ENCODE assay signal across 9 cellular contexts in genomic region chr5:127040779-127041520, GRCh38.
DNase-seq lines count a peak whose midpoint lies in the region; ATAC-seq and TF ChIP-seq lines count a peak whose summit lies in the region.
"Had no signal": no experiment of that assay in that cellular context is flagged by ENCODE, and none has a peak within 500 bp of the region (broad histone marks: within the 10 kb centered on the region; RNA-seq: fewer than 3 reads in every experiment).

No MANE protein-coding gene starts in this region.

- DNase-seq in NCI-H1105 treated with DMSO at 0.1 percent for 48 hours (lab: John Stamatoyannopoulos, UW) (peak; percentile 76), astrocyte of the hippocampus (ENCODE audit: low read depth, low spot score) (peak; percentile 11), iPS-NIHi11 (ENCODE audit: low spot score) (peak; percentile 26)
- DNase-seq: SHP77 treated with DMSO at 0.1 percent for 48 hours had no signal

- ATAC-seq in HG03095 (IDR thresholded peaks at IDR 0.05; ENCODE audit: unreplicated experiment) (no peak), GM21825 (IDR thresholded peaks at IDR 0.05; ENCODE audit: unreplicated experiment) (no peak), HG02870 (IDR thresholded peaks at IDR 0.05; ENCODE audit: unreplicated experiment) (no peak), HG02759 (IDR thresholded peaks at IDR 0.05; ENCODE audit: unreplicated experiment) (no peak)

- no peak for TF ChIP-seq CTCF in 22Rv1 (IDR thresholded peaks at IDR 0.05)

- H3K27ac ChIP-seq in 22Rv1: peak overlapping the region; percentile 57

Comparison
In these comparisons a context has a peak if more than half of its experiments do, and no peak if none do; other contexts are left out.
1. DNase-seq: peak in every context shown above with its lines; median percentile 76 in NCI-H1105 treated with DMSO at 0.1 percent for 48 hours; 26 in iPS-NIHi11; 11 in astrocyte of the hippocampus.